Comparison of ENCODE assay signal across 18 cellular contexts in genomic region chr17:80095844-80096475, GRCh38.
"Had no signal": no experiment of that assay in that cellular context is flagged by ENCODE, and none has a peak within 500 bp of the region (broad histone marks: within the 10 kb centered on the region; RNA-seq: fewer than 3 reads in every experiment).

No MANE protein-coding gene starts in this region.

- ATAC-seq: activated CD4-positive, alpha-beta T cell treated with anti-CD3 and anti-CD28 coated beads for 36 hours; activated naive CD4-positive, alpha-beta T cell treated with anti-CD3 and anti-CD28 coated beads, Interleukin-2, amount 50 U/mL, for 72 hours; left cardiac atrium; mucosa of descending colon; upper lobe of right lung; WTC11 had no signal

- H3K4me3 Mint-ChIP-seq: activated CD4-positive, alpha-beta T cell treated with anti-CD3 and anti-CD28 coated beads for 36 hours; naive B cell; WTC11 had no signal

- H3K9me3 Mint-ChIP-seq: activated naive CD4-positive, alpha-beta T cell treated with anti-CD3 and anti-CD28 coated beads, Interleukin-2, amount 50 U/mL, for 72 hours; naive B cell; WTC11 had no signal

- H3K27me3 Mint-ChIP-seq: activated CD4-positive, alpha-beta T cell treated with anti-CD3 and anti-CD28 coated beads for 36 hours; brain had no signal

- DNase-seq: activated CD4-positive, alpha-beta T cell treated with anti-CD3 and anti-CD28 coated beads for 36 hours; activated CD4-positive, alpha-beta T cell treated with anti-CD3 and anti-CD28 coated beads, Interleukin-2, amount 50 U/mL, for 48 hours; caudate nucleus; dermis blood vessel endothelial cell; effector memory CD4-positive, alpha-beta T cell; hypothalamus; left cardiac atrium; mesendoderm; naive B cell; stimulated activated CD4-positive, alpha-beta T cell treated with anti-CD3 and anti-CD28 coated beads, Interleukin-4, amount 100 ng/mL, for 24 hours; stimulated activated naive CD4-positive, alpha-beta T cell treated with Interleukin-2 at 50 U/mL for 16 hours; T-helper 1 cell; upper lobe of right lung had no signal

- H3K4me3 ChIP-seq: esophagus muscularis mucosa, mucosa of descending colon, upper lobe of right lung had no signal

- H3K36me3 Mint-ChIP-seq: activated naive CD4-positive, alpha-beta T cell treated with anti-CD3 and anti-CD28 coated beads, Interleukin-2, amount 50 U/mL, for 72 hours; naive B cell; WTC11 had no signal

- H3K9me3 ChIP-seq: esophagus muscularis mucosa, mucosa of descending colon, upper lobe of right lung had no signal

- H3K27ac Mint-ChIP-seq: activated CD4-positive, alpha-beta T cell treated with anti-CD3 and anti-CD28 coated beads for 36 hours; naive B cell; WTC11 had no signal

- H3K27ac ChIP-seq: esophagus muscularis mucosa, upper lobe of right lung had no signal

- H3K27me3 ChIP-seq: esophagus muscularis mucosa, upper lobe of right lung had no signal

- H3K36me3 ChIP-seq: upper lobe of right lung had no signal
